11 cellular contexts compared by ENCODE assay signal in genomic region chr14:58864751-58865519, GRCh38.
DNase-seq lines count a peak whose midpoint lies in the region; ATAC-seq, FAIRE-seq and TF ChIP-seq lines count a peak whose summit lies in the region.
"Had no signal": no experiment of that assay in that cellular context is flagged by ENCODE, and none has a peak within 500 bp of the region (broad histone marks: within the 10 kb centered on the region; RNA-seq: fewer than 3 reads in every experiment).

No MANE protein-coding gene starts in this region.

- no peak overlapping the region for H2AFZ ChIP-seq in hepatocyte

- H4K20me1 ChIP-seq in hepatocyte (ENCODE audit: insufficient read depth, poor library complexity, severe bottlenecking) = no peaks in the 10 kb centered on the region

- H3K4me3 ChIP-seq in body of pancreas (no peak overlapping the region), hepatocyte (no peak overlapping the region), transverse colon (no peak overlapping the region)

- H3K9me2 ChIP-seq in hepatocyte (replicated peaks; ENCODE audit: insufficient read depth) = no peaks in the 10 kb centered on the region

- H3K9me3 ChIP-seq in body of pancreas (no peaks in the 10 kb centered on the region), hepatocyte (ENCODE audit: low read depth) (no peaks in the 10 kb centered on the region), transverse colon (no peaks in the 10 kb centered on the region)

- H3K27ac ChIP-seq in body of pancreas (peak overlapping the region in 2 of 4 donors; percentile 19 to 52), hepatocyte (peak overlapping the region; percentile 39), transverse colon (peak overlapping the region in 3 of 4 donors; percentile 2 to 53 (median 34))

- H3K36me3 ChIP-seq in body of pancreas (replicated peaks in 1 of 2; ENCODE audit: insufficient read depth in 1 of 2, low read depth in 2 of 2) (no peaks in the 10 kb centered on the region), hepatocyte (replicated peaks; ENCODE audit: insufficient read depth, low read depth) (no peaks in the 10 kb centered on the region), transverse colon (no peaks in the 10 kb centered on the region)

- DNase-seq in HTR-8/SVneo (ENCODE audit: insufficient read length, low spot score) (peak; percentile 62), body of pancreas (peak in 1 of 4 donors; percentile 10), hepatocyte (ENCODE audit: low spot score) (peak; percentile 45), transverse colon (no peak), T-helper 9 cell (no peak)
- DNase-seq in activated CD8-positive, alpha-beta memory T cell treated with anti-CD3 and anti-CD28 coated beads, Interleukin-2, amount 50 U/mL, for 48 hours = no peak
- DNase-seq: stimulated activated naive B cell treated with anti-CD40 and anti-IgM and Interleukin-4, amounts not matched to agents 10 μg/mL and 1 μg/mL and 100 μg/mL, for 72 hours; T1000 had no signal

- H3K4me1 ChIP-seq in body of pancreas (no peaks in the 10 kb centered on the region), hepatocyte (ENCODE audit: insufficient read depth) (peaks cover 16% of the 10 kb centered on the region), transverse colon (no peaks in the 10 kb centered on the region)

- in situ Hi-C loops in transverse colon (cut with MboI; ENCODE audit: low pct_ligation_motif_present in 1 of 4, low pct_unique_long_range_greater_than_20kb in 1 of 4, low sequenced_read_pairs in 3 of 4) = no loop called here

- no peak for TF ChIP-seq EP300 in transverse colon (IDR thresholded peaks at IDR 0.05; ENCODE audit: low read depth)

- FAIRE-seq in HTR-8/SVneo (lab: Jason Lieb, UNC) = peak; percentile 99
- FAIRE-seq: colon had no signal

- no peaks in the 10 kb centered on the region for H3K79me2 ChIP-seq in hepatocyte

- H3K27me3 ChIP-seq in body of pancreas (no peaks in the 10 kb centered on the region), hepatocyte (no peaks in the 10 kb centered on the region), transverse colon (no peaks in the 10 kb centered on the region)

- TF ChIP-seq POLR2A in body of pancreas (IDR thresholded peaks at IDR 0.05) (no peak), transverse colon (IDR thresholded peaks at IDR 0.05) (no peak)

- intact Hi-C loops in body of pancreas (cut with DNase I) = no loop called here
- intact Hi-C loops in transverse colon (cut with DNase I; ENCODE audit: low total_unique reads) = no loop called here

- ATAC-seq in body of pancreas (peak; percentile 45), GM19452 (IDR thresholded peaks at IDR 0.05; ENCODE audit: unreplicated experiment) (no peak)
- ATAC-seq: HCT116; stimulated activated naive B cell treated with anti-CD40 and anti-IgM and Interleukin-4, amounts not matched to agents 10 μg/mL and 1 μg/mL and 100 μg/mL, for 72 hours had no signal

- H3K4me2 ChIP-seq in hepatocyte = peak overlapping the region; percentile 10

- 36 to 38% methylated on average over 7 of the region's 7 CpGs for WGBS in body of pancreas, 2 donors
- WGBS in hepatocyte (ENCODE audit: low lambda C conversion rate, missing lambda C conversion rate) = 52% methylated on average over 7 of the region's 7 CpGs
- 67 to 73% methylated on average over 4 to 7 of the region's 7 CpGs for WGBS in transverse colon (ENCODE audit: low coverage in 1 of 2), 2 donors

- TF ChIP-seq CTCF in body of pancreas (IDR thresholded peaks at IDR 0.05) = no peak
- TF ChIP-seq CTCF in hepatocyte (IDR thresholded peaks at IDR 0.05; ENCODE audit: poor library complexity) = no peak
- TF ChIP-seq CTCF in transverse colon (IDR thresholded peaks at IDR 0.05) = no peak

Comparison
In these comparisons a context has a peak if more than half of its experiments do, and no peak if none do; other contexts are left out.
1. DNase-seq: peak in HTR-8/SVneo (single experiment) and hepatocyte (single experiment); none in transverse colon (single experiment), activated CD8-positive, alpha-beta memory T cell treated with anti-CD3 and anti-CD28 coated beads, Interleukin-2, amount 50 U/mL, for 48 hours (single experiment) and T-helper 9 cell (single experiment).